Comparison of ENCODE assay signal across 1 cellular context in genomic region chr15:45167631-45168205, GRCh38.
TF ChIP-seq lines count a peak whose summit lies in the region.

No MANE protein-coding gene starts in this region.

TF ChIP-seq in endothelial cell of umbilical vein, 7 proteins besides CTCF, POLR2A, EP300 and RAD21:
- no peak for TF ChIP-seq JUN (IDR thresholded peaks at IDR 0.05; ENCODE audit: borderline replicate concordance, insufficient read depth, insufficient read length, low read depth)
- no peak for TF ChIP-seq MYC (IDR thresholded peaks at IDR 0.05; ENCODE audit: low read depth, low read length)
- no peak for TF ChIP-seq EZH2 (IDR thresholded peaks at IDR 0.05; ENCODE audit: borderline replicate concordance, low read depth, low read length, severe bottlenecking)
- TF ChIP-seq GATA2 (IDR thresholded peaks at IDR 0.05; ENCODE audit: insufficient read depth, insufficient read length, low read depth, low read length), result no peak
- TF ChIP-seq MAX (IDR thresholded peaks at IDR 0.05; ENCODE audit: insufficient read depth, insufficient read length), result no peak
- TF ChIP-seq FOS (IDR thresholded peaks at IDR 0.05; ENCODE audit: borderline replicate concordance, insufficient read depth, low read length), result no peak
- TF ChIP-seq POLR2AphosphoS5 (IDR thresholded peaks at IDR 0.05; ENCODE audit: insufficient read depth, low read depth, low read length), result no peak
TF ChIP-seq in endothelial cell of umbilical vein: peak in this region for 0.
